8 cellular contexts compared by ENCODE assay signal in genomic region chr11:10750838-10751580, GRCh38. TPM values are rescaled to one million over a fixed set of nuclear protein-coding genes. Genes with fewer than 3 reads are reported as not detected.
DNase-seq lines count a peak whose midpoint lies in the region; ATAC-seq and TF ChIP-seq lines count a peak whose summit lies in the region.

TSS of gene CTR9 (plus strand) at chr11:10751246. CDS start at chr11:10751413, 167 bp downstream.

- CTCF ChIA-PET in Panc1 (lab: Charles Lee): interaction anchor here (0.6 kb wide), 1 partner anchor 39 kb away, joined by 16 read pairs; no protein-coding TSS in a partner anchor

- H3K79me2 ChIP-seq in KMS-11 (ENCODE audit: insufficient read depth, low read depth): peaks cover 18% of the 10 kb centered on the region

- H3K4me3 Mint-ChIP-seq in activated T-cell treated with anti-CD3 and anti-CD28 coated beads, Interleukin-2, amount 50 U/mL, for 4 hours: peak within 1 kb of the TSS; percentile 96

- TF ChIP-seq CTCF in KMS-11 (conservative IDR thresholded peaks at IDR 0.05; ENCODE audit: low read depth, low read length) (no peak), Panc1 (IDR thresholded peaks at IDR 0.05) (peak; percentile 52)

- H3K27ac ChIP-seq in KMS-11: peak within 1 kb of the TSS; percentile 76
- peak within 1 kb of the TSS; percentile 95 for H3K27ac ChIP-seq in Panc1 (ENCODE audit: low read length)
- peak within 1 kb of the TSS; percentile 81 to 97 for H3K27ac ChIP-seq in esophagus (ENCODE audit: low read depth in 2 of 2, low read length in 1 of 2)
- H3K27ac ChIP-seq in muscle layer of colon (ENCODE audit: low read depth, low read length): peak within 1 kb of the TSS; percentile 87

- intact Hi-C loops in Panc1 (cut with micrococcal nuclease; ENCODE audit: unreplicated experiment): no loop called here

- H3K9ac ChIP-seq in KMS-11 (peak within 1 kb of the TSS; percentile 62; the same call in 1 of the 2 replicates), muscle layer of colon (ENCODE audit: low read length) (peak within 1 kb of the TSS; percentile 89)

- TSS peak; percentile 98 for BruUV-seq in Panc1 (replicated peaks; lab: Mats Ljungman, UMichigan)

- POLR2A ChIA-PET in Panc1 (lab: Charles Lee): no interaction called here

- H3K27me3 Mint-ChIP-seq in activated T-cell treated with anti-CD3 and anti-CD28 coated beads, Interleukin-2, amount 50 U/mL, for 4 hours (ENCODE audit: low read depth): no peaks in the 10 kb centered on the region

- ATAC-seq in GM21723 (IDR thresholded peaks at IDR 0.05; ENCODE audit: unreplicated experiment): peak; percentile 94
- peak; percentile 99 for ATAC-seq in Panc1
- ATAC-seq in activated T-cell treated with anti-CD3 and anti-CD28 coated beads, Interleukin-2, amount 50 U/mL, for 4 hours: peak; percentile 95 to 96

- H3K36me3 ChIP-seq in KMS-11 (ENCODE audit: insufficient read depth) (no peaks in the 10 kb centered on the region; the same call in 1 of the 2 replicates), Panc1 (ENCODE audit: control insufficient read depth, insufficient read depth, low read length) (peaks cover 29% of the 10 kb centered on the region), esophagus (ENCODE audit: control insufficient read depth in 2 of 2, insufficient read depth in 2 of 2, low read length in 1 of 2) (peaks cover 0 to 2% of the 10 kb centered on the region in 2 donors), muscle layer of colon (ENCODE audit: insufficient read depth, low read length) (peaks cover 20% of the 10 kb centered on the region)

- H3K4me1 ChIP-seq in KMS-11 (ENCODE audit: low read depth, poor library complexity, severe bottlenecking) (peaks cover 22% of the 10 kb centered on the region), Panc1 (ENCODE audit: control insufficient read depth, insufficient read depth, low read length) (peaks cover 12% of the 10 kb centered on the region), esophagus (ENCODE audit: control insufficient read depth in 2 of 2, insufficient read depth in 2 of 2, low read length in 1 of 2) (no peaks in the 10 kb centered on the region), muscle layer of colon (ENCODE audit: insufficient read depth, low read length) (peaks cover 7% of the 10 kb centered on the region)

- peaks cover 22% of the 10 kb centered on the region for H3K4me1 Mint-ChIP-seq in activated T-cell treated with anti-CD3 and anti-CD28 coated beads, Interleukin-2, amount 50 U/mL, for 4 hours (ENCODE audit: low read depth)

- peaks cover 16% of the 10 kb centered on the region for H3K36me3 Mint-ChIP-seq in activated T-cell treated with anti-CD3 and anti-CD28 coated beads, Interleukin-2, amount 50 U/mL, for 4 hours (ENCODE audit: insufficient read depth)

- no peaks in the 10 kb centered on the region for H3K9me3 Mint-ChIP-seq in activated T-cell treated with anti-CD3 and anti-CD28 coated beads, Interleukin-2, amount 50 U/mL, for 4 hours

- H3K4me3 ChIP-seq in KMS-11 (IDR thresholded peaks at IDR 0.05; ENCODE audit: insufficient read depth, low read depth, low read length): no peak within 1 kb of the TSS
- peak within 1 kb of the TSS; percentile 71 to 93 for H3K4me3 ChIP-seq in Panc1 (ENCODE audit: low read depth in 2 of 2, low read length in 2 of 2)
- peak within 1 kb of the TSS; percentile 80 to 96 for H3K4me3 ChIP-seq in esophagus (ENCODE audit: low read depth in 1 of 2, low read length in 2 of 2)
- H3K4me3 ChIP-seq in muscle layer of colon (ENCODE audit: low read depth in 1 of 2, low read length in 2 of 2): peak within 1 kb of the TSS; percentile 86 to 99

- WGBS in esophagus, 2 donors: 0% methylated on average over 67 of the region's 67 CpGs

- DNase-seq in DMS79 treated with DMSO at 0.1 percent for 48 hours (lab: John Stamatoyannopoulos, UW): peak; percentile 90
- DNase-seq in Panc1 (ENCODE audit: low read depth, low spot score): peak; percentile 94
- peak; percentile 84 for DNase-seq in activated T-cell treated with anti-CD3 and anti-CD28 coated beads, Interleukin-2, amount 50 U/mL, for 4 hours
- peak; percentile 77 to 86 for DNase-seq in stimulated activated CD8-positive, alpha-beta memory T cell treated with anti-CD3 and anti-CD28 coated beads, Interleukin-7, amount 100 ng/mL, for 4 hours (ENCODE audit: low read depth in 2 of 2)

- H3K4me2 ChIP-seq in KMS-11: peak within 1 kb of the TSS; percentile 89

- in situ Hi-C loops in Panc1 (cut with HindIII; ENCODE audit: low pct_unique_long_range_greater_than_20kb, low sequenced_read_pairs): no loop called here

- H2AFZ ChIP-seq in KMS-11 (ENCODE audit: low read depth): peak within 1 kb of the TSS; percentile 100

- no peaks in the 10 kb centered on the region for H4K20me1 ChIP-seq in KMS-11 (ENCODE audit: insufficient read depth)

- H3K9me3 ChIP-seq in Panc1 (ENCODE audit: control insufficient read depth, insufficient read depth, low read depth, low read length) (no peaks in the 10 kb centered on the region), esophagus (ENCODE audit: control insufficient read depth in 2 of 2, insufficient read depth in 1 of 2, low read depth in 1 of 2, low read length in 1 of 2) (no peaks in the 10 kb centered on the region), muscle layer of colon (ENCODE audit: low read length) (no peaks in the 10 kb centered on the region)

- no peaks in the 10 kb centered on the region for H3K27me3 ChIP-seq in KMS-11 (ENCODE audit: insufficient read depth, low read depth)
- H3K27me3 ChIP-seq in Panc1 (ENCODE audit: control insufficient read depth, insufficient read depth, low read length): no peaks in the 10 kb centered on the region
- H3K27me3 ChIP-seq in esophagus (ENCODE audit: control insufficient read depth in 1 of 2, insufficient read depth in 2 of 2, low read length in 2 of 2): no peaks in the 10 kb centered on the region
- H3K27me3 ChIP-seq in muscle layer of colon (ENCODE audit: control insufficient read depth in 1 of 2, insufficient read depth in 2 of 2, low read length in 2 of 2): no peaks in the 10 kb centered on the region

RNA-seq across cellular contexts. Expression of gene CTR9, which starts in this region (rescaled TPM):
- 60.1 TPM for total RNA-seq in Panc1 (2021; ENCODE audit: unreplicated experiment)
- polyA plus RNA-seq in Panc1 (2012; ENCODE audit: insufficient read length): 39.6 TPM
- 10 to 100 TPM; 51.9 to 56.0 (median 53.9) TPM for total RNA-seq in activated T-cell treated with anti-CD3 and anti-CD28 coated beads, Interleukin-2, amount 50 U/mL, for 4 hours
- polyA plus RNA-seq in esophagus: 10 to 100 TPM; 11.1 to 15.9 TPM
